8 cellular contexts compared by ENCODE assay signal in the genomic region with DNA sequence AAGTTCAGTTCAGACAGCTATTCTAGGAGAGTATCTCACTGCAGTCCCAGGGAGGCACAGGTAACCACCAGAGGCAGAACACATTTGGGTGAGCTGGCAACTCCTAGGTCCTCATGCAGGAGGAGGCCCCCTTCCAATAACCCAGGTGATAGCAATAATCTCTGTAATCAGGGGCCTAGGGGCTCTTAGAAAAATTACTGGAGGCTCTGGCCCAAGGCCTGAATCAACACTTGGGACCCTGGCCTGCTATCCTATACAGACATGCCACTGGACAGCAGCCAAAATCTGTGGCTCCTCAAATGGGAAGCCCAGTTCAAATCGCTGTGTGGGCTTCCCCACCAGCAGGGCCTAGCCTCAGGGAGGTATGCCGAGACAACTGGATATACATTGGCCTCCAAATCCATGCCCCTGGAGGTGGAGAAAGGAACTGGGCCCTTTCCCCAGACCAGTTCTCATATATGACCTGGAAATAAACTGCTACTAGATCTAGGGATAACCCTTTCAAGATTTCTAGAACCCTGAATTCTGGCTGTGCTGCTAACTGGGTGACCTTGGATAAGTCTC. TPM values are rescaled to one million over a fixed set of nuclear protein-coding genes. Genes with fewer than 3 reads are reported as not detected.
DNase-seq lines count a peak whose midpoint lies in the region; ATAC-seq and TF ChIP-seq lines count a peak whose summit lies in the region.

No MANE protein-coding gene starts in this region.

- H3K4me1 ChIP-seq in ES-I3 (ENCODE audit: insufficient read depth, low read length) (peaks cover 9% of the 10 kb centered on the region), SJCRH30 (peaks cover 41% of the 10 kb centered on the region), gastroesophageal sphincter (peaks cover 6 to 78% (median 26%) of the 10 kb centered on the region in 3 donors), skeletal muscle satellite cell (ENCODE audit: control insufficient read depth, insufficient read depth, low read length) (peaks cover 60% of the 10 kb centered on the region)

- H3K9ac ChIP-seq in ES-I3 (ENCODE audit: low read depth, low read length) (peak overlapping the region; percentile 29; the same call in 1 of the 2 replicates), skeletal muscle satellite cell (ENCODE audit: low read depth, low read length) (peak overlapping the region; percentile 96)

- H3K27ac ChIP-seq in SJCRH30, result peak overlapping the region; percentile 15; the same call in 1 of the 2 replicates
- peak overlapping the region; percentile 84 to 97 (median 94) for H3K27ac ChIP-seq in gastroesophageal sphincter

- H3K4me2 ChIP-seq in skeletal muscle satellite cell (ENCODE audit: low read length), result peak overlapping the region; percentile 94

- TF ChIP-seq EP300 in gastroesophageal sphincter (IDR thresholded peaks at IDR 0.05), result no peak

- H3K36me3 ChIP-seq in ES-I3 (ENCODE audit: insufficient read depth, low read length) (no peaks in the 10 kb centered on the region), SJCRH30 (no peaks in the 10 kb centered on the region), gastroesophageal sphincter (no peaks in the 10 kb centered on the region), skeletal muscle satellite cell (ENCODE audit: insufficient read depth, low read length) (no peaks in the 10 kb centered on the region)

- H3K4me3 ChIP-seq in SJCRH30 (peak overlapping the region; percentile 80), gastroesophageal sphincter (peak overlapping the region; percentile 58 to 82), skeletal muscle satellite cell (ENCODE audit: low read length) (peak overlapping the region; percentile 92)

- peak in 2 of 4 experiments; percentile 40 to 51 for TF ChIP-seq CTCF in gastroesophageal sphincter (IDR thresholded peaks at IDR 0.05)

- DNase-seq in SJCRH30 (peak; percentile 96 to 97), NCI-H187 treated with DMSO at 0.1 percent for 48 hours (lab: John Stamatoyannopoulos, UW) (no peak), NCI-H1417 (lab: John Stamatoyannopoulos, UW) (no peak)

- no peak for TF ChIP-seq POLR2A in gastroesophageal sphincter (IDR thresholded peaks at IDR 0.05)

- no peaks in the 10 kb centered on the region for H3K9me3 ChIP-seq in ES-I3 (ENCODE audit: control insufficient read depth, insufficient read depth, low read length)
- no peaks in the 10 kb centered on the region for H3K9me3 ChIP-seq in SJCRH30 (replicated peaks)
- H3K9me3 ChIP-seq in gastroesophageal sphincter, result no peaks in the 10 kb centered on the region
- no peaks in the 10 kb centered on the region for H3K9me3 ChIP-seq in skeletal muscle satellite cell (replicated peaks; ENCODE audit: low read length)

- ATAC-seq in gastroesophageal sphincter (no peak), HG03460 (IDR thresholded peaks at IDR 0.05; ENCODE audit: unreplicated experiment) (no peak), HG03039 (IDR thresholded peaks at IDR 0.05; ENCODE audit: unreplicated experiment) (no peak)

- no CpG with 5 or more reads among the region's 2 CpGs for WGBS in gastroesophageal sphincter (ENCODE audit: low coverage in 1 of 2), 2 donors

- H3K27me3 ChIP-seq in SJCRH30 (no peaks in the 10 kb centered on the region), gastroesophageal sphincter (no peaks in the 10 kb centered on the region), skeletal muscle satellite cell (ENCODE audit: control insufficient read depth, insufficient read depth, low read length) (no peaks in the 10 kb centered on the region)

RNA-seq across cellular contexts. Expression of gene AVPI1, which starts 1.6 kb away (rescaled TPM):
- 11.2 and 14.4 TPM in 2 replicates for total RNA-seq in SJCRH30 (2014; rRNA removed; shearing (Covaris generic))
- total RNA-seq in gastroesophageal sphincter, result 100 to 1,000 TPM in 1 of 4 donors, 10 to 100 TPM in 3; 34.2 to 136 (median 45.4) TPM
- 19.0 and 19.9 TPM in 2 replicates for total RNA-seq in skeletal muscle satellite cell (2012; rRNA removed)

RNA-seq across cellular contexts. Expression of gene MARVELD1, which starts 28.1 kb away (rescaled TPM):
- total RNA-seq in SJCRH30 (2014; rRNA removed; shearing (Covaris generic)), result 29.8 and 30.4 TPM in 2 replicates
- total RNA-seq in gastroesophageal sphincter, result 100 to 1,000 TPM in 1 of 4 donors, 10 to 100 TPM in 3; 33.8 to 126 (median 58.7) TPM
- total RNA-seq in skeletal muscle satellite cell (2012; rRNA removed), result 35.7 and 36.9 TPM in 2 replicates

RNA-seq across cellular contexts. Expression of gene PI4K2A, which starts 45.0 kb away (rescaled TPM):
- total RNA-seq in SJCRH30 (2014; rRNA removed; shearing (Covaris generic)), result 19.4 and 20.1 TPM in 2 replicates
- 10 to 100 TPM; 14.8 to 25.8 (median 22.7) TPM for total RNA-seq in gastroesophageal sphincter
- total RNA-seq in skeletal muscle satellite cell (2012; rRNA removed), result 15.5 TPM in 2 replicates

RNA-seq across cellular contexts. Expression of gene ZFYVE27, which starts 51.5 kb away (rescaled TPM):
- 20.7 and 27.1 TPM in 2 replicates for total RNA-seq in SJCRH30 (2014; rRNA removed; shearing (Covaris generic))
- total RNA-seq in gastroesophageal sphincter, result 10 to 100 TPM in 3 of 4 donors, 1 to 10 TPM in 1; 6.7 to 24.2 (median 19.2) TPM
- total RNA-seq in skeletal muscle satellite cell (2012; rRNA removed), result 15.7 and 16.6 TPM in 2 replicates

RNA-seq across cellular contexts. Expression of gene MORN4, which starts 52.2 kb away (rescaled TPM):
- total RNA-seq in SJCRH30 (2014; rRNA removed; shearing (Covaris generic)), result 1.9 and 2.9 TPM in 2 replicates
- 10 to 100 TPM in 1 of 4 donors, 1 to 10 TPM in 3; 1.2 to 10.3 (median 2.9) TPM for total RNA-seq in gastroesophageal sphincter
- total RNA-seq in skeletal muscle satellite cell (2012; rRNA removed), result 3.0 and 3.9 TPM in 2 replicates

Comparison
In these comparisons a context has a peak if more than half of its experiments do, and no peak if none do; other contexts are left out.
1. DNase-seq: peak in SJCRH30 (2 of 2); none in NCI-H187 treated with DMSO at 0.1 percent for 48 hours (single experiment) and NCI-H1417 (0 of 3).
2. Peak in every context shown above with its lines, with median percentiles within 50 percentile points of each other: H3K4me3 ChIP-seq.